10 cellular contexts compared by ENCODE assay signal in genomic region chr6:147530132-147531060, GRCh38. TPM values are rescaled to one million over a fixed set of nuclear protein-coding genes. Genes with fewer than 3 reads are reported as not detected.
DNase-seq lines count a peak whose midpoint lies in the region; ATAC-seq and TF ChIP-seq lines count a peak whose summit lies in the region.
"Had no signal": no experiment of that assay in that cellular context is flagged by ENCODE, and none has a peak within 500 bp of the region (broad histone marks: within the 10 kb centered on the region; RNA-seq: fewer than 3 reads in every experiment).

No MANE protein-coding gene starts in this region.

- H3K36me3 Mint-ChIP-seq in CD8-positive, alpha-beta memory T cell, result no peaks in the 10 kb centered on the region

- TF ChIP-seq POLR2A in prostate gland (IDR thresholded peaks at IDR 0.05), result no peak

- POLR2A ChIA-PET in PC-3 (lab: Charles Lee; ENCODE audit: unreplicated experiment), result no interaction called here
- POLR2A ChIA-PET in CD8-positive, alpha-beta memory T cell (lab: Charles Lee), result no interaction called here

- no peak overlapping the region for H2AK5ac ChIP-seq in mesendoderm (ENCODE audit: low read length)

- ATAC-seq in HG02678 (IDR thresholded peaks at IDR 0.05; ENCODE audit: unreplicated experiment) (peak; percentile 72), PC-3 (no peak)

- intact Hi-C loops in PC-3 (cut with micrococcal nuclease), result no loop called here
- intact Hi-C loops in prostate gland (cut with DNase I), result no loop called here

- H3K27me3 Mint-ChIP-seq in CD8-positive, alpha-beta memory T cell, result peaks cover 8 to 22% of the 10 kb centered on the region in 2 donors

- H3K27ac ChIP-seq in PC-3 (ENCODE audit: low read length) (no peak overlapping the region), mesendoderm (ENCODE audit: low read depth, low read length) (no peak overlapping the region), prostate gland (no peak overlapping the region)
- no peak overlapping the region for H3K27ac ChIP-seq in CD8-positive, alpha-beta memory T cell (ENCODE audit: low read depth, low read length)

- peak; percentile 1 for DNase-seq in SHP77 treated with DMSO at 0.1 percent for 48 hours (lab: John Stamatoyannopoulos, UW)
- no peak for DNase-seq in SHP77 (lab: John Stamatoyannopoulos, UW)
- DNase-seq in PC-3, result peak; percentile 2
- DNase-seq in mesendoderm, result peak; percentile 13
- DNase-seq in prostate gland (ENCODE audit: low spot score), result no peak
- no peak for DNase-seq in CD8-positive, alpha-beta memory T cell
- DNase-seq in GM19238 (ENCODE audit: insufficient read length, low spot score), result no peak
- DNase-seq: activated CD8-positive, alpha-beta memory T cell treated with anti-CD3 and anti-CD28 coated beads for 24 hours; central memory CD4-positive, alpha-beta T cell had no signal

- H3K4me1 ChIP-seq in PC-3 (ENCODE audit: insufficient read depth, low read length), result no peaks in the 10 kb centered on the region
- H3K4me1 ChIP-seq in mesendoderm (ENCODE audit: control insufficient read depth, low read depth, low read length), result no peaks in the 10 kb centered on the region
- H3K4me1 ChIP-seq in prostate gland (replicated peaks), result no peaks in the 10 kb centered on the region
- H3K4me1 ChIP-seq in CD8-positive, alpha-beta memory T cell (ENCODE audit: insufficient read depth, low read length), result peaks cover 5% of the 10 kb centered on the region

- no peaks in the 10 kb centered on the region for H3K36me3 ChIP-seq in PC-3 (ENCODE audit: low read depth, low read length)
- no peaks in the 10 kb centered on the region for H3K36me3 ChIP-seq in mesendoderm (ENCODE audit: control insufficient read depth, insufficient read depth, low read length)
- no peaks in the 10 kb centered on the region for H3K36me3 ChIP-seq in prostate gland
- H3K36me3 ChIP-seq in CD8-positive, alpha-beta memory T cell (ENCODE audit: insufficient read depth, low read length), result no peaks in the 10 kb centered on the region

- no peak overlapping the region for H2BK5ac ChIP-seq in mesendoderm (ENCODE audit: low read length)

- no peak overlapping the region for H3K4me3 Mint-ChIP-seq in CD8-positive, alpha-beta memory T cell

- CTCF ChIA-PET in PC-3 (lab: Charles Lee), result no interaction called here
- CTCF ChIA-PET in CD8-positive, alpha-beta memory T cell (lab: Charles Lee), result no interaction called here

- no peak overlapping the region for H4K8ac ChIP-seq in mesendoderm (ENCODE audit: low read depth, low read length)

- H3K4me1 Mint-ChIP-seq in CD8-positive, alpha-beta memory T cell, result peaks cover 3 to 10% (median 6%) of the 10 kb centered on the region in 3 donors

- H3K27me3 ChIP-seq in PC-3 (ENCODE audit: low read length) (no peaks in the 10 kb centered on the region), mesendoderm (ENCODE audit: insufficient read depth, low read length, poor library complexity) (no peaks in the 10 kb centered on the region), prostate gland (replicated peaks; ENCODE audit: insufficient read depth) (no peaks in the 10 kb centered on the region)
- H3K27me3 ChIP-seq in CD8-positive, alpha-beta memory T cell (ENCODE audit: insufficient read depth, low read length, poor library complexity, severe bottlenecking), result no peaks in the 10 kb centered on the region

- no peaks in the 10 kb centered on the region for H3K9me3 ChIP-seq in PC-3 (ENCODE audit: low read length)
- no peaks in the 10 kb centered on the region for H3K9me3 ChIP-seq in prostate gland
- H3K9me3 ChIP-seq in CD8-positive, alpha-beta memory T cell (ENCODE audit: low read length), result no peaks in the 10 kb centered on the region

- H3K27ac Mint-ChIP-seq in CD8-positive, alpha-beta memory T cell, result no peak overlapping the region

- H3F3A ChIP-seq in PC-3 (ENCODE audit: low read length, unreplicated experiment), result no peaks in the 10 kb centered on the region

- H3K23ac ChIP-seq in mesendoderm (ENCODE audit: low read length), result no peak overlapping the region

- no peaks in the 10 kb centered on the region for H4K20me1 ChIP-seq in PC-3 (ENCODE audit: low read length)

- WGBS in mesendoderm (ENCODE audit: extremely low coverage, insufficient coverage, low lambda C conversion rate), result no CpG with 5 or more reads among the region's 13 CpGs
- 53% methylated on average over 13 of the region's 13 CpGs for WGBS in prostate gland

- H3K79me2 ChIP-seq in PC-3 (ENCODE audit: low read length), result no peaks in the 10 kb centered on the region
- no peaks in the 10 kb centered on the region for H3K79me2 ChIP-seq in mesendoderm (ENCODE audit: control insufficient read depth, insufficient read depth, low read length)

- no peak overlapping the region for H2BK15ac ChIP-seq in mesendoderm (replicated peaks; ENCODE audit: low read depth)

- peaks cover 0 to 2% (median 0%) of the 10 kb centered on the region in 5 donors for H3K9me3 Mint-ChIP-seq in CD8-positive, alpha-beta memory T cell

- no peak overlapping the region for H3K56ac ChIP-seq in mesendoderm (ENCODE audit: low read length)

- no peaks in the 10 kb centered on the region for H3K79me1 ChIP-seq in mesendoderm (ENCODE audit: low read length)

- H2BK120ac ChIP-seq in mesendoderm (ENCODE audit: low read depth, low read length), result no peak overlapping the region

- H3K4me2 ChIP-seq in PC-3 (ENCODE audit: low read length) (no peak overlapping the region), mesendoderm (ENCODE audit: low read length) (no peak overlapping the region)

- no peak overlapping the region for H3K4me3 ChIP-seq in PC-3 (ENCODE audit: low read length)
- H3K4me3 ChIP-seq in mesendoderm (ENCODE audit: low read length), result no peak overlapping the region
- no peak overlapping the region for H3K4me3 ChIP-seq in prostate gland
- no peak overlapping the region for H3K4me3 ChIP-seq in CD8-positive, alpha-beta memory T cell (ENCODE audit: low read length)

- no peak overlapping the region for H3K18ac ChIP-seq in mesendoderm (ENCODE audit: low read length)

- H3K9me2 ChIP-seq in PC-3 (replicated peaks; ENCODE audit: low read length), result no peaks in the 10 kb centered on the region

- H4K5ac ChIP-seq in mesendoderm (ENCODE audit: low read length), result no peak overlapping the region

- no peak overlapping the region for H2AFZ ChIP-seq in PC-3 (ENCODE audit: low read length)

- no peak overlapping the region for H3K4ac ChIP-seq in mesendoderm (ENCODE audit: low read depth, low read length)

- TF ChIP-seq CTCF in PC-3 (conservative IDR thresholded peaks at IDR 0.05; ENCODE audit: low read depth, low read length), result no peak
- TF ChIP-seq CTCF in prostate gland (IDR thresholded peaks at IDR 0.05), result no peak

- BruUV-seq in PC-3 (replicated peaks; lab: Mats Ljungman, UMichigan), result no TSS peak

- H3K9ac ChIP-seq in PC-3 (ENCODE audit: low read length) (no peak overlapping the region), mesendoderm (ENCODE audit: low read length) (no peak overlapping the region)

RNA-seq across cellular contexts. Expression of gene SAMD5, which starts 21.9 kb away (rescaled TPM):
- total RNA-seq in PC-3 (2014; rRNA removed) (1.2 and 1.8 TPM in 2 replicates), prostate gland (10 to 100 TPM in 1 of 2 donors, 1 to 10 TPM in 1; 2.2 to 17.0 TPM)
- 0.13 TPM for polyA plus RNA-seq in mesendoderm (2013, experiment 1 of 2)
- 0.11 TPM for polyA plus RNA-seq in mesendoderm (2013, experiment 2 of 2)
- total RNA-seq in CD8-positive, alpha-beta memory T cell, result under 1 TPM; 0.02 to 0.04 TPM
- polyA plus RNA-seq in CD8-positive, alpha-beta memory T cell, result not detected

Comparison
In these comparisons a context has a peak if more than half of its experiments do, and no peak if none do; other contexts are left out.
1. DNase-seq: peak in SHP77 treated with DMSO at 0.1 percent for 48 hours (single experiment), PC-3 (single experiment) and mesendoderm (single experiment); none in SHP77 (0 of 2), prostate gland (single experiment), CD8-positive, alpha-beta memory T cell (0 of 5) and GM19238 (single experiment).